In genomic region chr9:129640871-129641750, GRCh38 we compare ENCODE assay signal across 8 cellular contexts. TPM values are rescaled to one million over a fixed set of nuclear protein-coding genes. Genes with fewer than 3 reads are reported as not detected.
DNase-seq lines count a peak whose midpoint lies in the region; ATAC-seq and TF ChIP-seq lines count a peak whose summit lies in the region.

No MANE protein-coding gene starts in this region.

- H3K27ac ChIP-seq in RWPE1, result peak overlapping the region; percentile 82
- peak overlapping the region; percentile 81 to 91 (median 86) for H3K27ac ChIP-seq in esophagus muscularis mucosa (replicated peaks in 1 of 4)

- DNase-seq in NCI-H2171 treated with DMSO at 0.1 percent for 48 hours (lab: John Stamatoyannopoulos, UW) (peak; percentile 21), NCI-H2171 (lab: John Stamatoyannopoulos, UW) (no peak), RWPE1 (ENCODE audit: low spot score) (no peak), esophagus muscularis mucosa (ENCODE audit: extremely low spot score) (no peak), retinal pigment epithelial cell (ENCODE audit: low read depth) (no peak), kidney glomerular epithelial cell (lab: John Stamatoyannopoulos, UW) (no peak), SIG-M5 treated with dmso at 0.1 percent for 504 hours (lab: John Stamatoyannopoulos, UW; ENCODE audit: unreplicated experiment) (no peak)

- WGBS in esophagus muscularis mucosa, result 14% methylated on average over 18 of the region's 44 CpGs

- TF ChIP-seq CTCF in RWPE1 (conservative IDR thresholded peaks at IDR 0.05; ENCODE audit: low read depth) (no peak), esophagus muscularis mucosa (IDR thresholded peaks at IDR 0.05) (no peak), retinal pigment epithelial cell (conservative IDR thresholded peaks at IDR 0.05; ENCODE audit: low read depth, low read length) (no peak)

- H3K9me3 ChIP-seq in esophagus muscularis mucosa, result no peaks in the 10 kb centered on the region

- H3K4me3 ChIP-seq in esophagus muscularis mucosa, result peak overlapping the region; percentile 82 to 96 (median 91)
- peak overlapping the region; percentile 92 for H3K4me3 ChIP-seq in retinal pigment epithelial cell (ENCODE audit: low read length)

- H3K36me3 ChIP-seq in esophagus muscularis mucosa, result peaks cover 24 to 38% (median 37%) of the 10 kb centered on the region in 4 donors

- peaks cover 23 to 40% (median 37%) of the 10 kb centered on the region in 4 donors for H3K4me1 ChIP-seq in esophagus muscularis mucosa

- POLR2A ChIA-PET in RWPE1 (lab: Yijun Ruan, JAX; ENCODE audit: low non-redundant PET), result interaction anchor here (0.5 kb wide), 1 partner anchor 15 kb away, joined by 3 read pairs; the partner anchor contains the start of gene NTMT1

- CTCF ChIA-PET in RWPE1 (lab: Yijun Ruan, JAX), result interaction anchor here (0.5 to 5.2 kb wide), 8 partner anchors 10 to 553 kb away, joined by 3 to 33 read pairs (median 4); partner anchors contain the start of gene NTMT1

- intact Hi-C loops in esophagus muscularis mucosa (cut with DNase I), result loop anchor here (5.0 kb wide), 1 partner anchor 96 kb away; no protein-coding TSS in a partner anchor

- no peak for TF ChIP-seq EP300 in esophagus muscularis mucosa (IDR thresholded peaks at IDR 0.05)

- no peak for TF ChIP-seq POLR2A in esophagus muscularis mucosa (IDR thresholded peaks at IDR 0.05; ENCODE audit: low read depth)

- ATAC-seq in GM19328 (IDR thresholded peaks at IDR 0.05; ENCODE audit: unreplicated experiment), result no peak

- H3K27me3 ChIP-seq in esophagus muscularis mucosa, result no peaks in the 10 kb centered on the region

RNA-seq across cellular contexts. Expression of gene ASB6, which starts 0.8 kb away (rescaled TPM):
- 10 to 100 TPM; 13.3 to 30.0 (median 22.0) TPM for total RNA-seq in esophagus muscularis mucosa

RNA-seq across cellular contexts. Expression of gene NTMT1, which starts 15.1 kb away (rescaled TPM):
- 10 to 100 TPM; 20.3 to 33.3 (median 31.9) TPM for total RNA-seq in esophagus muscularis mucosa

RNA-seq across cellular contexts. Expression of gene C9orf50, which starts 20.2 kb away (rescaled TPM):
- under 1 TPM in 1 of 4 donors, not detected in 3; 0.34 TPM for total RNA-seq in esophagus muscularis mucosa

RNA-seq across cellular contexts. Expression of gene PRRX2, which starts 24.3 kb away (rescaled TPM):
- total RNA-seq in esophagus muscularis mucosa, result 10 to 100 TPM in 2 of 4 donors, 1 to 10 TPM in 2; 1.7 to 13.1 (median 6.2) TPM
